8 cellular contexts compared by ENCODE assay signal in genomic region chr14:44897041-44897843, GRCh38.
A peak's percentile ranks its signal among the peaks of the same experiment; 100 is the strongest.
DNase-seq lines count a peak whose midpoint lies in the region; ATAC-seq and TF ChIP-seq lines count a peak whose summit lies in the region.

No MANE protein-coding gene starts in this region.

- H3K4me1 ChIP-seq in right cardiac atrium (ENCODE audit: control insufficient read depth, insufficient read depth, low read length) (no peaks in the 10 kb centered on the region), uterus (no peaks in the 10 kb centered on the region)

- H3K4me3 ChIP-seq in right cardiac atrium (ENCODE audit: low read length): peak overlapping the region; percentile 95
- peak overlapping the region; percentile 52 to 72 for H3K4me3 ChIP-seq in uterus

- ATAC-seq in GM18502 (IDR thresholded peaks at IDR 0.05; ENCODE audit: poor library complexity, unreplicated experiment) (peak; percentile 93), HG02943 (IDR thresholded peaks at IDR 0.05; ENCODE audit: low read depth, unreplicated experiment) (peak; percentile 95), right cardiac atrium (peak; percentile 99 to 100)

- under 1% methylated on average over 81 of the region's 81 CpGs for WGBS in right cardiac atrium

- peak overlapping the region; percentile 100 for H3K27ac ChIP-seq in right cardiac atrium (ENCODE audit: low read length)
- peak overlapping the region; percentile 97 to 99 for H3K27ac ChIP-seq in uterus

- DNase-seq in NCI-H187 (lab: John Stamatoyannopoulos, UW) (peak; percentile 95 to 96), T-helper 2 cell (peak; percentile 89 to 98 (median 97)), anterior cingulate cortex (lab: John Stamatoyannopoulos, UW) (peak; percentile 68 to 99 (median 95)), right cardiac atrium (peak; percentile 98 to 100 (median 99)), pulmonary artery endothelial cell (ENCODE audit: low read depth, low spot score) (peak; percentile 91), uterus (peak; percentile 98 to 99)

- TF ChIP-seq POLR2A in uterus (IDR thresholded peaks at IDR 0.05): peak; percentile 57 to 75

- H3K27me3 ChIP-seq in right cardiac atrium (ENCODE audit: control insufficient read depth, insufficient read depth): no peaks in the 10 kb centered on the region
- no peaks in the 10 kb centered on the region for H3K27me3 ChIP-seq in uterus

- intact Hi-C loops in right cardiac atrium (cut with DNase I) (loop anchor here in 1 of 4 donors (5.0 kb wide), 1 partner anchor 65 kb away; the partner anchor contains the start of genes KLHL28 and TOGARAM1), uterus (cut with DNase I; ENCODE audit: low total_unique reads) (loop anchor here (10.0 kb wide), 1 partner anchor 68 kb away; the partner anchor contains the start of genes KLHL28 and TOGARAM1)

- H3K9me3 ChIP-seq in right cardiac atrium (ENCODE audit: control insufficient read depth, low read length) (no peaks in the 10 kb centered on the region), uterus (no peaks in the 10 kb centered on the region)

- H3K36me3 ChIP-seq in uterus: no peaks in the 10 kb centered on the region

- peak in 1 of 4 experiments; percentile 6 for TF ChIP-seq CTCF in uterus (IDR thresholded peaks at IDR 0.05)

Comparison
In these comparisons a context has a peak if more than half of its experiments do, and no peak if none do; other contexts are left out.
1. Peak in every context shown above with its lines: DNase-seq, ATAC-seq, H3K4me3 ChIP-seq and H3K27ac ChIP-seq.